Comparison of ENCODE assay signal across 9 cellular contexts in the genomic region with DNA sequence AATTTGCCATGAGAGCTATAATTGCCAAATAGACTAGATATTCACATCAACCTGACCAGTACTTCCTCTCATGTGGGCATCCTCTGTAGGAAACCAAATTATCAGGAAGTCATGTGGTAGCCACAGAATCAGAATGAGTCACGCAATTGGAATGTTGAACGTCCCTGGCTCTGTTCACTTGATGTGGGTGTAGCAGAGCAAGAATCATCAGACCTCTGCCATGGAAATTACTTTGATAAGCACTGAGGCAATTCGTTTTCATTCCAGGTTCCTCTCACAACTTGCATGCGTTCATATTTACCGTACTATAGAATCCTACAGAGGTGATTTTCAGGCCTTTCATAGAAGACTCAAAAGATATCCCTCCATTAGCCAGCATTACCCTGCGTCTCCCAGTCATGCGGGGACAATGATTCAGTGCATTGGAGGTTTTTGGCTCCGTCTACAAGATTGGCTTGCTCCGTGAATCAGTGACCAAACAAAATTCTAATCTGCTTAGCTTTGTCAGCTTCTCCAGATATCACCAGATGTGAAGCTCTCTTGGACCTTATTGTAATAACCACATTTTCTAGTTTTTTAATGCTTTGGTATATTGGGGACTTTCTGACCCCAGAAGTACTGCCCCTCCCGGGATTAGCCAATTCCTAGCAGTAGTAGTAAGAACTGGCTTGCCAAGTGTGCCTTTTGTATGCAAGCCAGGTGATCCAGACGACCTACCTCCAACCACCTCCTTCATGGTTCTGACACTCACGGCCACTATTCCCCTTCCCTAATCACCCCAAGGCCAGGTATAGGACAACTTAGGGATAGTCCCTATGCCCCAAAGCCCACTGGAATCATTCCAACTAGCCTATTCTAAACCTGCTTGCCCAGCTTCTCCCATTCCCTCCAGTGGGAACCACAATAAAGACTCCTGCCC.
A peak's percentile ranks its signal among the peaks of the same experiment; 100 is the strongest.
DNase-seq lines count a peak whose midpoint lies in the region; ATAC-seq, FAIRE-seq and TF ChIP-seq lines count a peak whose summit lies in the region.
"Had no signal": no experiment of that assay in that cellular context is flagged by ENCODE, and none has a peak within 500 bp of the region (broad histone marks: within the 10 kb centered on the region; RNA-seq: fewer than 3 reads in every experiment).

No MANE protein-coding gene starts in this region.

- FAIRE-seq in HepG2 (lab: Jason Lieb, UNC) = no peak

- POLR2A ChIA-PET in HepG2 (lab: Yijun Ruan, JAX) = no interaction called here

- no peaks in the 10 kb centered on the region for H3K79me2 ChIP-seq in HepG2 (ENCODE audit: insufficient read depth, low read length)

- H3K9ac ChIP-seq in colonic mucosa (ENCODE audit: low read depth in 2 of 2, low read length in 2 of 2) (peak overlapping the region in 1 of 2 donors; percentile 14), HepG2 (ENCODE audit: insufficient read depth, low read depth, low read length) (no peak overlapping the region)

- CTCF ChIA-PET in HepG2 (lab: Yijun Ruan, JAX; ENCODE audit: low intra/inter-chr PET ratio, low total read pairs) = no interaction called here

- in situ Hi-C loops in HepG2 (cut with HindIII; ENCODE audit: extremely low pct_ligation_motif_present, low pct_unique_long_range_greater_than_20kb) = no loop called here

- ATAC-seq in HepG2 = no peak
- ATAC-seq in GM18519 (IDR thresholded peaks at IDR 0.05; ENCODE audit: low FRiP score, unreplicated experiment) = no peak

- intact Hi-C loops in colonic mucosa (cut with DNase I) = loop anchor here (10.0 kb wide), 1 partner anchor 244 kb away; a partner anchor contains a TSS
- intact Hi-C loops in HepG2 (cut with micrococcal nuclease; ENCODE audit: unreplicated experiment) = no loop called here

- no peaks in the 10 kb centered on the region for H4K20me1 ChIP-seq in HepG2 (ENCODE audit: insufficient read depth, low read length)

- no peaks in the 10 kb centered on the region for H3K9me3 ChIP-seq in colonic mucosa
- no peaks in the 10 kb centered on the region for H3K9me3 ChIP-seq in HepG2 (ENCODE audit: low read length)
- H3K9me3 ChIP-seq: neutrophil had no signal

- DNase-seq in ELR (ENCODE audit: low read depth) = peak; percentile 99
- peak; percentile 71 for DNase-seq in NCI-H446 treated with DMSO at 0.1 percent for 48 hours (lab: John Stamatoyannopoulos, UW)
- DNase-seq in colonic mucosa = peak; percentile 81
- DNase-seq in HepG2 (ENCODE audit: low spot score) = peak; percentile 39
- peak; percentile 81 for DNase-seq in ureter (ENCODE audit: low spot score)
- no peak for DNase-seq in mesenteric fat pad (ENCODE audit: low spot score)
- no peak for DNase-seq in NCI-H1694 treated with DMSO at 0.1 percent for 48 hours (lab: John Stamatoyannopoulos, UW)

- no peak for TF ChIP-seq POLR2A in HepG2 (IDR thresholded peaks at IDR 0.05; ENCODE audit: insufficient read depth in 1 of 2, low read depth in 2 of 2, low read length in 2 of 2)

- H3K4me1 ChIP-seq in colonic mucosa = no peaks in the 10 kb centered on the region
- no peaks in the 10 kb centered on the region for H3K4me1 ChIP-seq in HepG2 (ENCODE audit: insufficient read depth, low read length)

- H3K4me3 ChIP-seq in colonic mucosa (no peak overlapping the region), HepG2 (replicated peaks in 1 of 3; ENCODE audit: insufficient read depth in 1 of 3, low read depth in 2 of 3, low read length in 3 of 3) (no peak overlapping the region)

- no peak overlapping the region for H3K4me2 ChIP-seq in HepG2 (ENCODE audit: low read depth, low read length)

- H3K36me3 ChIP-seq in colonic mucosa = no peaks in the 10 kb centered on the region
- H3K36me3 ChIP-seq in HepG2 (replicated peaks in 1 of 2; ENCODE audit: control insufficient read depth in 1 of 2, insufficient read depth in 2 of 2, low read length in 2 of 2) = no peaks in the 10 kb centered on the region; a peak in 1 of 5 replicates
- H3K36me3 ChIP-seq: neutrophil had no signal

- H3K27me3 ChIP-seq in colonic mucosa (no peaks in the 10 kb centered on the region), HepG2 (ENCODE audit: control insufficient read depth in 1 of 2, insufficient read depth in 2 of 2, low read length in 2 of 2) (no peaks in the 10 kb centered on the region)
- H3K27me3 ChIP-seq: neutrophil had no signal

- 92% methylated on average over 12 of the region's 12 CpGs for WGBS in HepG2 (ENCODE audit: low lambda C conversion rate)

- H2AFZ ChIP-seq in HepG2 (ENCODE audit: low read length) = no peak overlapping the region

- TF ChIP-seq RAD21 in HepG2 (CRISPR knock-in tag; IDR thresholded peaks at IDR 0.05) = no peak

- BruUV-seq in HepG2 (replicated peaks; lab: Mats Ljungman, UMichigan) = no TSS peak

- peak overlapping the region; percentile 34 for H3K27ac ChIP-seq in colonic mucosa
- H3K27ac ChIP-seq in HepG2 (ENCODE audit: extremely low read length, insufficient read depth, low read length) = no peak overlapping the region
- H3K27ac ChIP-seq: neutrophil had no signal

- no peak for TF ChIP-seq EP300 in HepG2 (IDR thresholded peaks at IDR 0.05; ENCODE audit: low read depth in 2 of 2, low read length in 2 of 2)
- no peak for TF ChIP-seq EP300 in HepG2 (CRISPR knock-in tag; IDR thresholded peaks at IDR 0.05; ENCODE audit: borderline replicate concordance)

- TF ChIP-seq CTCF in colonic mucosa (IDR thresholded peaks at IDR 0.05) (no peak), HepG2 (CRISPR knock-in tag; IDR thresholded peaks at IDR 0.05) (no peak)

TF ChIP-seq in HepG2, 621 proteins besides CTCF, POLR2A, EP300 and RAD21:
- TF ChIP-seq ETV5 (CRISPR knock-in tag; IDR thresholded peaks at IDR 0.05; ENCODE audit: borderline replicate concordance) (no peak), FOSL2 (CRISPR knock-in tag; IDR thresholded peaks at IDR 0.05) (peak; percentile 63)

Comparison
In these comparisons a context has a peak if more than half of its experiments do, and no peak if none do; other contexts are left out.
1. DNase-seq: peak in ELR (single experiment), NCI-H446 treated with DMSO at 0.1 percent for 48 hours (single experiment), colonic mucosa (single experiment), HepG2 (single experiment) and ureter (single experiment); none in mesenteric fat pad (single experiment) and NCI-H1694 treated with DMSO at 0.1 percent for 48 hours (single experiment).